9 cellular contexts compared by ENCODE assay signal in genomic region chr20:20010639-20011500, GRCh38. TPM values are rescaled to one million over a fixed set of nuclear protein-coding genes. Genes with fewer than 3 reads are reported as not detected.
A peak's percentile ranks its signal among the peaks of the same experiment; 100 is the strongest.
DNase-seq lines count a peak whose midpoint lies in the region; ATAC-seq and TF ChIP-seq lines count a peak whose summit lies in the region.
"Had no signal": no experiment of that assay in that cellular context is flagged by ENCODE, and none has a peak within 500 bp of the region (broad histone marks: within the 10 kb centered on the region; RNA-seq: fewer than 3 reads in every experiment).

No MANE protein-coding gene starts in this region.

- peaks cover 32% of the 10 kb centered on the region for H3K4me1 Mint-ChIP-seq in nephron progenitor cell
- H3K4me1 Mint-ChIP-seq: IgD-negative memory B cell had no signal

- H3K27ac ChIP-seq in colonic mucosa (peak overlapping the region; percentile 47), mucosa of rectum (ENCODE audit: low read depth in 2 of 2, low read length in 2 of 2) (peak overlapping the region; percentile 50 to 63)

- no peak for TF ChIP-seq CTCF in AG10803 (conservative IDR thresholded peaks at IDR 0.05; ENCODE audit: low read length)
- TF ChIP-seq CTCF in colonic mucosa (IDR thresholded peaks at IDR 0.05), result no peak
- no peak for TF ChIP-seq CTCF in nephron progenitor cell (IDR thresholded peaks at IDR 0.05)

- no peaks in the 10 kb centered on the region for H3K9me3 Mint-ChIP-seq in nephron progenitor cell
- H3K9me3 Mint-ChIP-seq: IgD-negative memory B cell had no signal

- no peak for ATAC-seq in GM18502 (IDR thresholded peaks at IDR 0.05; ENCODE audit: poor library complexity, unreplicated experiment)
- ATAC-seq in GM19023 (IDR thresholded peaks at IDR 0.05; ENCODE audit: unreplicated experiment), result no peak

- intact Hi-C loops in colonic mucosa (cut with DNase I), result no loop called here

- no peak overlapping the region for H3K4me3 Mint-ChIP-seq in nephron progenitor cell
- H3K4me3 Mint-ChIP-seq: IgD-negative memory B cell had no signal

- H3K36me3 Mint-ChIP-seq in nephron progenitor cell (ENCODE audit: low read depth), result no peaks in the 10 kb centered on the region
- H3K36me3 Mint-ChIP-seq: IgD-negative memory B cell had no signal

- H3K9ac ChIP-seq in colonic mucosa (ENCODE audit: low read depth in 2 of 2, low read length in 2 of 2), result no peak overlapping the region
- peak overlapping the region in 1 of 2 donors; percentile 35 for H3K9ac ChIP-seq in mucosa of rectum (ENCODE audit: low read depth in 1 of 2, low read length in 2 of 2)

- H3K36me3 ChIP-seq in colonic mucosa (no peaks in the 10 kb centered on the region), mucosa of rectum (ENCODE audit: control insufficient read depth in 2 of 2, insufficient read depth in 2 of 2, low read length in 2 of 2) (no peaks in the 10 kb centered on the region)

- no peaks in the 10 kb centered on the region for H3K9me3 ChIP-seq in colonic mucosa
- no peaks in the 10 kb centered on the region for H3K9me3 ChIP-seq in mucosa of rectum (ENCODE audit: control insufficient read depth in 2 of 2, low read length in 2 of 2)

- H3K4me3 ChIP-seq in AG10803 (ENCODE audit: low read length), result no peak overlapping the region; the same call in 1 of the 2 replicates
- no peak overlapping the region for H3K4me3 ChIP-seq in colonic mucosa
- H3K4me3 ChIP-seq in mucosa of rectum (ENCODE audit: low read length in 2 of 2), result no peak overlapping the region

- no peak overlapping the region for H3K27ac Mint-ChIP-seq in nephron progenitor cell
- H3K27ac Mint-ChIP-seq: IgD-negative memory B cell had no signal

- H3K4me1 ChIP-seq in colonic mucosa (no peaks in the 10 kb centered on the region), mucosa of rectum (ENCODE audit: control insufficient read depth in 2 of 2, insufficient read depth in 2 of 2, low read length in 2 of 2) (peaks cover 0 to 5% of the 10 kb centered on the region in 2 donors)

- DNase-seq in AG10803 (ENCODE audit: low read depth) (peak; percentile 73), NCI-H2029 treated with DMSO at 0.1 percent for 48 hours (lab: John Stamatoyannopoulos, UW) (peak; percentile 32), colonic mucosa (no peak), nephron progenitor cell (no peak)
- no peak for DNase-seq in activated effector memory CD4-positive, alpha-beta T cell treated with anti-CD3 and anti-CD28 coated beads, Interleukin-2, amount 50 U/mL, for 16 hours

- peaks cover 6% of the 10 kb centered on the region for H3K27me3 Mint-ChIP-seq in nephron progenitor cell (ENCODE audit: low read depth, poor library complexity)

- H3K27me3 ChIP-seq in colonic mucosa (no peaks in the 10 kb centered on the region), mucosa of rectum (ENCODE audit: control insufficient read depth in 2 of 2, insufficient read depth in 2 of 2, low read length in 2 of 2) (no peaks in the 10 kb centered on the region)

RNA-seq across cellular contexts. Expression of gene NAA20, which starts 6.3 kb away (rescaled TPM):
- 10 to 100 TPM; 43.5 to 45.8 TPM for total RNA-seq in colonic mucosa

RNA-seq across cellular contexts. Expression of gene CRNKL1, which starts 41.4 kb away (rescaled TPM):
- total RNA-seq in colonic mucosa, result 10 to 100 TPM; 21.4 to 25.8 TPM

RNA-seq across cellular contexts. Expression of gene CFAP61, which starts 41.5 kb away (rescaled TPM):
- under 1 TPM in 1 of 2 donors, not detected in 1; 0.32 TPM for total RNA-seq in colonic mucosa

Comparison
In these comparisons a context has a peak if more than half of its experiments do, and no peak if none do; other contexts are left out.
1. DNase-seq: peak in AG10803 (single experiment) and NCI-H2029 treated with DMSO at 0.1 percent for 48 hours (single experiment); none in colonic mucosa (single experiment), nephron progenitor cell (single experiment) and activated effector memory CD4-positive, alpha-beta T cell treated with anti-CD3 and anti-CD28 coated beads, Interleukin-2, amount 50 U/mL, for 16 hours (single experiment).